ENCODE assay signal across 15 cellular contexts in genomic region chr5:171580506-171581265, GRCh38.
DNase-seq lines count a peak whose midpoint lies in the region; ATAC-seq, FAIRE-seq and TF ChIP-seq lines count a peak whose summit lies in the region.
"Had no signal": no experiment of that assay in that cellular context is flagged by ENCODE, and none has a peak within 500 bp of the region (broad histone marks: within the 10 kb centered on the region; RNA-seq: fewer than 3 reads in every experiment).

No MANE protein-coding gene starts in this region.

- H4K20me1 ChIP-seq in neural progenitor cell (ENCODE audit: low read depth), result no peaks in the 10 kb centered on the region

- no peaks in the 10 kb centered on the region for H3K36me3 Mint-ChIP-seq in neural progenitor cell

- H3F3A ChIP-seq in neural progenitor cell (ENCODE audit: low read depth), result peaks cover 21% of the 10 kb centered on the region

- H3K4me1 Mint-ChIP-seq in neural progenitor cell, result peaks cover 51% of the 10 kb centered on the region

- no peaks in the 10 kb centered on the region for H3K36me3 ChIP-seq in neural progenitor cell
- H3K36me3 ChIP-seq in small intestine (ENCODE audit: control insufficient read depth in 2 of 2, insufficient read depth in 2 of 2, low read length in 2 of 2), result no peaks in the 10 kb centered on the region
- H3K36me3 ChIP-seq: ascending aorta had no signal

- DNase-seq in COLO829 (ENCODE audit: low spot score) (peak; percentile 11), MV-4-11 (lab: John Stamatoyannopoulos, UW) (peak; percentile 19), fibroblast of gingiva (ENCODE audit: low read depth) (peak; percentile 75), neural progenitor cell (ENCODE audit: low spot score) (no peak), mucosa of gallbladder (ENCODE audit: low spot score) (no peak), small intestine (no peak), NCI-H1436 treated with DMSO at 0.1 percent for 48 hours (lab: John Stamatoyannopoulos, UW) (no peak)
- DNase-seq: activated CD4-positive, alpha-beta T cell treated with anti-CD3 and anti-CD28 coated beads for 1 hour; activated T-cell treated with anti-CD3 and anti-CD28 coated beads, Interleukin-2, amount 50 U/mL, for 72 hours; CD4-positive, alpha-beta T cell; mucosa of descending colon; NCI-H187 had no signal

- H3K4me3 ChIP-seq in neural progenitor cell (no peak overlapping the region), small intestine (ENCODE audit: low read depth in 1 of 2, low read length in 2 of 2) (no peak overlapping the region)
- H3K4me3 ChIP-seq: ascending aorta, mucosa of descending colon had no signal

- H3K9me3 ChIP-seq in neural progenitor cell (ENCODE audit: low read depth) (no peaks in the 10 kb centered on the region), small intestine (ENCODE audit: control insufficient read depth, low read depth) (no peaks in the 10 kb centered on the region)
- H3K9me3 ChIP-seq: ascending aorta, mucosa of descending colon had no signal

- H3K4me1 ChIP-seq in neural progenitor cell, result peaks cover 42% of the 10 kb centered on the region
- H3K4me1 ChIP-seq in small intestine (ENCODE audit: control insufficient read depth in 2 of 2, insufficient read depth in 1 of 2, low read depth in 1 of 2, low read length in 1 of 2), result no peaks in the 10 kb centered on the region
- H3K4me1 ChIP-seq: ascending aorta had no signal

- 64 to 71% (median 66%) methylated on average over 9 of the region's 9 CpGs for WGBS in small intestine, 3 donors

- no peak for TF ChIP-seq CTCF in neural progenitor cell (IDR thresholded peaks at IDR 0.05)

- H3K4me2 ChIP-seq in neural progenitor cell, result no peak overlapping the region

- H2AFZ ChIP-seq in neural progenitor cell (replicated peaks), result no peak overlapping the region

- peak overlapping the region; percentile 46 for H3K4me3 Mint-ChIP-seq in neural progenitor cell
- H3K4me3 Mint-ChIP-seq: activated T-cell treated with anti-CD3 and anti-CD28 coated beads, Interleukin-2, amount 50 U/mL, for 72 hours; CD4-positive, alpha-beta T cell had no signal

- no peaks in the 10 kb centered on the region for H3K79me2 ChIP-seq in neural progenitor cell (ENCODE audit: low read depth)

- FAIRE-seq in small intestine (lab: Jason Lieb, UNC), result no peak
- FAIRE-seq: HepG2 had no signal

- H3K27ac Mint-ChIP-seq in neural progenitor cell, result peak overlapping the region; percentile 67
- H3K27ac Mint-ChIP-seq: activated T-cell treated with anti-CD3 and anti-CD28 coated beads, Interleukin-2, amount 50 U/mL, for 72 hours; CD4-positive, alpha-beta T cell had no signal

- H3K9ac ChIP-seq in neural progenitor cell, result no peak overlapping the region

- H3K27ac ChIP-seq in neural progenitor cell (no peak overlapping the region), small intestine (ENCODE audit: low read depth in 1 of 2, low read length in 1 of 2) (no peak overlapping the region)
- H3K27ac ChIP-seq: ascending aorta had no signal

- H3K27me3 Mint-ChIP-seq in neural progenitor cell (ENCODE audit: insufficient read depth, low read depth), result peaks cover 8% of the 10 kb centered on the region

- no peak for ATAC-seq in HG02970 (IDR thresholded peaks at IDR 0.05; ENCODE audit: low FRiP score, unreplicated experiment)
- ATAC-seq: activated T-cell treated with anti-CD3 and anti-CD28 coated beads, Interleukin-2, amount 50 U/mL, for 72 hours; HepG2; mucosa of descending colon had no signal

- no peaks in the 10 kb centered on the region for H3K27me3 ChIP-seq in neural progenitor cell
- peaks cover 0 to 2% of the 10 kb centered on the region in 2 donors for H3K27me3 ChIP-seq in small intestine (ENCODE audit: control insufficient read depth in 2 of 2, insufficient read depth in 2 of 2, low read length in 2 of 2)
- H3K27me3 ChIP-seq: ascending aorta had no signal

- H3K9me3 Mint-ChIP-seq in neural progenitor cell, result peaks cover 4% of the 10 kb centered on the region

Comparison
In these comparisons a context has a peak if more than half of its experiments do, and no peak if none do; other contexts are left out.
1. DNase-seq: peak in COLO829 (single experiment), MV-4-11 (single experiment) and fibroblast of gingiva (single experiment); none in neural progenitor cell (single experiment), mucosa of gallbladder (single experiment), small intestine (single experiment) and NCI-H1436 treated with DMSO at 0.1 percent for 48 hours (single experiment).